ENCODE assay signal across 8 cellular contexts in the genomic region with DNA sequence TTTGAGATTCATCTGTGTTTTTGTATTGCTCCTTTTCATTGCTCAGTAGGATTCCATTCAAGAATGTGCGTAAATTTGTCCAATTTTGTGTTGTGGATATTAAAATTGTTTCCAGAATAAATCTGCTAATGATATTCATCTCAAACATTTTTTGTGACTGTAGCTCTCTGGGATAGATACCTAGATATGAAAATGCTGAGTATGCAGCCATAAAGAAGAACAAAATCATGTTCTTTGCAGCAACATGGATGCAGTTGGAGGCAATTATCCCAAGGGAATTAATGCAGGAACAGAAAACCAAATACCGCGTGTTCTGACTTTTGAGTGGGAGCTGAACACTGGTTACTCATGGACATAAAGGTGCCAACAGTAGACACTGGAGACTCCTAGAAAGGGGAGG.
"Had no signal": no experiment of that assay in that cellular context is flagged by ENCODE, and none has a peak within 500 bp of the region (broad histone marks: within the 10 kb centered on the region; RNA-seq: fewer than 3 reads in every experiment).

No MANE protein-coding gene starts in this region.

- DNase-seq: GDM1, GF-D8 had no signal

- FAIRE-seq: G401.6, GM12878, GM12891, GM12892, GM18507, GM19239 had no signal

- H3K4me3 ChIP-seq: GM12878 had no signal

- ATAC-seq: GM12878 had no signal
